ENCODE assay signal across 8 cellular contexts in genomic region chr10:3754727-3755439, GRCh38. TPM values are rescaled to one million over a fixed set of nuclear protein-coding genes. Genes with fewer than 3 reads are reported as not detected.
DNase-seq lines count a peak whose midpoint lies in the region; ATAC-seq and TF ChIP-seq lines count a peak whose summit lies in the region.

No MANE protein-coding gene starts in this region.

- TF ChIP-seq POLR2A in upper lobe of left lung (IDR thresholded peaks at IDR 0.05), result no peak

- no peaks in the 10 kb centered on the region for H3K9me3 ChIP-seq in upper lobe of left lung

- TF ChIP-seq CTCF in upper lobe of left lung (IDR thresholded peaks at IDR 0.05), result no peak

- peak overlapping the region in 2 of 4 donors; percentile 31 to 67 for H3K27ac ChIP-seq in upper lobe of left lung

- ATAC-seq in Right ventricle myocardium inferior (peak; percentile 79), upper lobe of left lung (ENCODE audit: low FRiP score in 2 of 2) (peak; percentile 70 to 76), HG03469 (IDR thresholded peaks at IDR 0.05; ENCODE audit: unreplicated experiment) (no peak)

- peaks cover 20 to 29% (median 22%) of the 10 kb centered on the region in 4 donors for H3K4me1 ChIP-seq in upper lobe of left lung

- H3K27me3 ChIP-seq in upper lobe of left lung, result no peaks in the 10 kb centered on the region

- peak in 1 of 4 donors; percentile 17 for TF ChIP-seq EP300 in upper lobe of left lung (IDR thresholded peaks at IDR 0.05)

- no peak overlapping the region for H3K4me3 ChIP-seq in upper lobe of left lung

- no peaks in the 10 kb centered on the region for H3K36me3 ChIP-seq in upper lobe of left lung

- DNase-seq in Right ventricle myocardium inferior (ENCODE audit: missing footprints), result no peak
- no peak for DNase-seq in cardiac septum (ENCODE audit: low spot score)
- DNase-seq in amniotic stem cell (lab: John Stamatoyannopoulos, UW), result peak; percentile 48
- DNase-seq in islet precursor cell, result peak; percentile 89
- DNase-seq in upper lobe of left lung, result no peak
- no peak for DNase-seq in NCI-H2029 treated with DMSO at 0.1 percent for 48 hours (lab: John Stamatoyannopoulos, UW)
- DNase-seq in NCI-H2227 (lab: John Stamatoyannopoulos, UW; ENCODE audit: unreplicated experiment), result no peak

- intact Hi-C loops in Right ventricle myocardium inferior (cut with DNase I), result no loop called here
- intact Hi-C loops in cardiac septum (cut with DNase I), result loop anchor here (5.0 kb wide), 1 partner anchor 133 kb away; no protein-coding TSS in a partner anchor

- 51 to 58% methylated on average over 9 of the region's 9 CpGs for WGBS in upper lobe of left lung, 2 donors

RNA-seq across cellular contexts. Expression of gene KLF6, which starts 30.1 kb away (rescaled TPM):
- total RNA-seq in Right ventricle myocardium inferior, result 68.4 TPM
- total RNA-seq in cardiac septum, result 83.1 TPM
- 100 to 1,000 TPM; 164 to 439 (median 249) TPM for total RNA-seq in upper lobe of left lung

Comparison
In these comparisons a context has a peak if more than half of its experiments do, and no peak if none do; other contexts are left out.
1. DNase-seq: peak in amniotic stem cell (single experiment) and islet precursor cell (single experiment); none in Right ventricle myocardium inferior (single experiment), cardiac septum (single experiment), upper lobe of left lung (0 of 2), NCI-H2029 treated with DMSO at 0.1 percent for 48 hours (single experiment) and NCI-H2227 (single experiment).